ENCODE assay signal across 9 cellular contexts in the genomic region with DNA sequence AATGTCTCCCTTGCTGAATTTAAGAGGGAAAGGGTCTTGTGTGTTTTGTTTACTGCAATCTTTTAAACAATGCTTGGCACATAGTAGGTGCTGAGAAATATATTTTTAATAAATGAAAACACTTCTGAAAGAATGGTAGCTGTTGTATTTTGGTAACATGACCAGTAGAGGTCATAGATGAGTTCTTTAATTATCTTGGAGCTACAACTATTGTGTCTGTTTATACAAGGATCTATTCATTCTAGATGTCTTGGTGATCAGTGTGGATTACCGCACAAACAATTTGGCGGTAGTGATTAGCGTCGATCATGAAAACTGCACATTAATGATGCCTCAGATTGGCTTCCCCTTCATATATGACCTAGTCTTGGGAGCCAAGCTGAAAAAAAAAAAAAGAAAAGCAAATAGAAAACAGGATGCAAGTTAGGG. TPM values are rescaled to one million over a fixed set of nuclear protein-coding genes. Genes with fewer than 3 reads are reported as not detected.
DNase-seq lines count a peak whose midpoint lies in the region; ATAC-seq and TF ChIP-seq lines count a peak whose summit lies in the region.
"Had no signal": no experiment of that assay in that cellular context is flagged by ENCODE, and none has a peak within 500 bp of the region (broad histone marks: within the 10 kb centered on the region; RNA-seq: fewer than 3 reads in every experiment).

No MANE protein-coding gene starts in this region.

- no peak overlapping the region for H2AFZ ChIP-seq in SK-N-SH (ENCODE audit: low read depth)

- no peaks in the 10 kb centered on the region for H4K20me1 ChIP-seq in SK-N-SH (ENCODE audit: insufficient read depth)

- H3K9ac ChIP-seq in SK-N-SH = no peak overlapping the region

- WGBS in SK-N-SH (ENCODE audit: low lambda C conversion rate) = 31% methylated on average over 4 of the region's 4 CpGs
- WGBS in spleen, 5 donors = 45 to 65% (median 56%) methylated on average over 4 of the region's 4 CpGs

- peak; percentile 69 for TF ChIP-seq CTCF in SK-N-SH (IDR thresholded peaks at IDR 0.05)
- TF ChIP-seq CTCF in fibroblast of pulmonary artery (IDR thresholded peaks at IDR 0.05; ENCODE audit: low read length, missing control alignments) = peak; percentile 53
- peak in 10 of 11 experiments; percentile 17 to 61 (median 47) for TF ChIP-seq CTCF in spleen (IDR thresholded peaks at IDR 0.05 in 8 of 11, conservative IDR thresholded peaks at IDR 0.05 in 3 of 11)

- peaks cover 13% of the 10 kb centered on the region for H3F3A ChIP-seq in SK-N-SH (replicated peaks; ENCODE audit: insufficient read depth)

- POLR2A ChIA-PET in SK-N-SH (lab: Yijun Ruan, JAX) = interaction anchor here (1.0 to 2.7 kb wide), 9 partner anchors 53 to 571 kb away, joined by 3 to 23 read pairs (median 4); no protein-coding TSS in a partner anchor

- DNase-seq in NCI-H2107 treated with DMSO at 0.1 percent for 48 hours (lab: John Stamatoyannopoulos, UW; ENCODE audit: unreplicated experiment) (peak; percentile 32), NCI-H2107 (lab: John Stamatoyannopoulos, UW) (no peak), SK-N-SH (peak; percentile 34), fibroblast of pulmonary artery (ENCODE audit: low read depth) (peak; percentile 56), spleen (no peak), SIG-M5 treated with dmso at 0.1 percent for 504 hours (lab: John Stamatoyannopoulos, UW; ENCODE audit: unreplicated experiment) (no peak)
- DNase-seq in stimulated activated CD4-positive, alpha-beta T cell treated with anti-CD3 and anti-CD28 coated beads, Interleukin-4, amount 100 ng/mL, for 4 hours = no peak

- no peaks in the 10 kb centered on the region for H3K79me2 ChIP-seq in SK-N-SH (ENCODE audit: insufficient read depth)

- TF ChIP-seq POLR2A in spleen (IDR thresholded peaks at IDR 0.05) = no peak

- TF ChIP-seq EP300 in SK-N-SH (IDR thresholded peaks at IDR 0.05; ENCODE audit: borderline replicate concordance in 1 of 2, low read depth in 1 of 2, low read length in 1 of 2) = no peak

- no peaks in the 10 kb centered on the region for H3K9me2 ChIP-seq in SK-N-SH

- no peak overlapping the region for H3K4me2 ChIP-seq in SK-N-SH

- H3K4me1 ChIP-seq in SK-N-SH (ENCODE audit: control insufficient read depth in 1 of 2, insufficient read depth in 2 of 2, low read depth in 1 of 2, low read length in 1 of 2) = peaks cover 0 to under 1% of the 10 kb centered on the region in 2 experiments; a peak in 1 of 4 replicates
- peaks cover 0 to 47% (median 17%) of the 10 kb centered on the region in 6 donors for H3K4me1 ChIP-seq in spleen

- intact Hi-C loops in spleen (cut with DNase I; ENCODE audit: low total_unique reads) = loop anchor here (10.0 kb wide), 1 partner anchor 74 kb away; no protein-coding TSS in a partner anchor

- ATAC-seq in HG03565 (IDR thresholded peaks at IDR 0.05; ENCODE audit: unreplicated experiment) = peak; percentile 62

- H3K36me3 ChIP-seq in SK-N-SH (replicated peaks in 1 of 2; ENCODE audit: control insufficient read depth in 1 of 2, insufficient read depth in 2 of 2, low read length in 1 of 2) = no peaks in the 10 kb centered on the region
- no peaks in the 10 kb centered on the region for H3K36me3 ChIP-seq in spleen

- H3K27ac ChIP-seq in SK-N-SH (ENCODE audit: low read depth in 2 of 2, low read length in 1 of 2) = peak overlapping the region in 1 of 2 experiments; percentile 56; a peak in 2 of 4 replicates
- no peak overlapping the region for H3K27ac ChIP-seq in spleen

- no peaks in the 10 kb centered on the region for H3K27me3 ChIP-seq in SK-N-SH (ENCODE audit: insufficient read depth)
- no peaks in the 10 kb centered on the region for H3K27me3 ChIP-seq in spleen (replicated peaks in 1 of 7)

- H3K4me3 ChIP-seq in SK-N-SH (ENCODE audit: low read depth in 2 of 2, low read length in 1 of 2) (no peak overlapping the region), fibroblast of pulmonary artery (replicated peaks; ENCODE audit: low read depth, low read length) (no peak overlapping the region), spleen (peak overlapping the region in 1 of 8 donors; percentile 2)

- TF ChIP-seq RAD21 in SK-N-SH (IDR thresholded peaks at IDR 0.05; ENCODE audit: low read length) = peak; percentile 78

- H3K9me3 ChIP-seq in SK-N-SH (no peaks in the 10 kb centered on the region), spleen (no peaks in the 10 kb centered on the region)

- CTCF ChIA-PET in SK-N-SH (lab: Yijun Ruan, JAX) = interaction anchor here (0.6 to 3.5 kb wide), 46 partner anchors 8 to 898 kb away, joined by 3 to 29 read pairs (median 5); no protein-coding TSS in a partner anchor

TF ChIP-seq in SK-N-SH, 30 proteins besides CTCF, POLR2A, EP300 and RAD21:
- TF ChIP-seq, protein P1, sequence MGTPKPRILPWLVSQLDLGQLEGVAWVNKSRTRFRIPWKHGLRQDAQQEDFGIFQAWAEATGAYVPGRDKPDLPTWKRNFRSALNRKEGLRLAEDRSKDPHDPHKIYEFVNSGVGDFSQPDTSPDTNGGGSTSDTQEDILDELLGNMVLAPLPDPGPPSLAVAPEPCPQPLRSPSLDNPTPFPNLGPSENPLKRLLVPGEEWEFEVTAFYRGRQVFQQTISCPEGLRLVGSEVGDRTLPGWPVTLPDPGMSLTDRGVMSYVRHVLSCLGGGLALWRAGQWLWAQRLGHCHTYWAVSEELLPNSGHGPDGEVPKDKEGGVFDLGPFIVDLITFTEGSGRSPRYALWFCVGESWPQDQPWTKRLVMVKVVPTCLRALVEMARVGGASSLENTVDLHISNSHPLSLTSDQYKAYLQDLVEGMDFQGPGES (IDR thresholded peaks at IDR 0.05; ENCODE audit: low read depth, low read length) = no peak
- TF ChIP-seq MXI1 (IDR thresholded peaks at IDR 0.05; ENCODE audit: low read depth, low read length) (no peak), POLR2AphosphoS5 (IDR thresholded peaks at IDR 0.05; ENCODE audit: low read depth, low read length) (no peak), TAF1 (IDR thresholded peaks at IDR 0.05; ENCODE audit: borderline replicate concordance, low read depth, low read length) (no peak), SMC3 (IDR thresholded peaks at IDR 0.05; ENCODE audit: low read depth, low read length) (peak; percentile 59), NRF1 (IDR thresholded peaks at IDR 0.05; ENCODE audit: low read depth, low read length) (0 out of 2 replicates have a peak, but pooled peaks have one; percentile 12), FOXM1 (IDR thresholded peaks at IDR 0.05; ENCODE audit: low read depth) (no peak), ELF1 (IDR thresholded peaks at IDR 0.05) (no peak)

RNA-seq across cellular contexts. Expression of a gene that starts 21.4 kb away (rescaled TPM):
- polyA plus RNA-seq in SK-N-SH (2012; rRNA removed) = 0.16 and 0.24 TPM in 2 replicates
- 0.20 and 0.26 TPM in 2 replicates for polyA plus RNA-seq in SK-N-SH (2012; cell fraction: cytosol; rRNA removed)
- polyA plus RNA-seq in SK-N-SH (2012; cell fraction: nucleus; rRNA removed) = 0.13 and 0.20 TPM in 2 replicates
- total RNA-seq in spleen = under 1 TPM in 5 of 7 donors, not detected in 2; 0.09 to 0.79 (median 0.40) TPM
- polyA plus RNA-seq in spleen = under 1 TPM; 0.11 to 0.32 (median 0.15) TPM
- total RNA-seq: Daoy had no signal

RNA-seq across cellular contexts. Expression of a gene that starts 49.6 kb away (rescaled TPM):
- polyA plus RNA-seq in SK-N-SH (2012; rRNA removed) (16.6 and 19.0 TPM in 2 replicates), spleen (10 to 100 TPM in 1 of 3 donors, 1 to 10 TPM in 2; 2.7 to 10.6 (median 8.0) TPM)
- 20.5 and 27.1 TPM in 2 replicates for polyA plus RNA-seq in SK-N-SH (2012; cell fraction: cytosol; rRNA removed)
- 4.9 and 8.8 TPM in 2 replicates for polyA plus RNA-seq in SK-N-SH (2012; cell fraction: nucleus; rRNA removed)
- 10 to 100 TPM in 6 of 7 donors, 1 to 10 TPM in 1; 6.0 to 43.2 (median 20.4) TPM for total RNA-seq in spleen

Comparison
In these comparisons a context has a peak if more than half of its experiments do, and no peak if none do; other contexts are left out.
1. DNase-seq: peak in NCI-H2107 treated with DMSO at 0.1 percent for 48 hours (single experiment), SK-N-SH (single experiment) and fibroblast of pulmonary artery (single experiment); none in NCI-H2107 (single experiment), spleen (single experiment), SIG-M5 treated with dmso at 0.1 percent for 504 hours (single experiment) and stimulated activated CD4-positive, alpha-beta T cell treated with anti-CD3 and anti-CD28 coated beads, Interleukin-4, amount 100 ng/mL, for 4 hours (0 of 2).
2. Peak in every context shown above with its lines, with median percentiles within 50 percentile points of each other: CTCF ChIP-seq.